In genomic region chr1:234611153-234611798, GRCh38 we compare ENCODE assay signal across 8 cellular contexts. TPM values are rescaled to one million over a fixed set of nuclear protein-coding genes. Genes with fewer than 3 reads are reported as not detected.
A peak's percentile ranks its signal among the peaks of the same experiment; 100 is the strongest.
DNase-seq lines count a peak whose midpoint lies in the region; ATAC-seq, FAIRE-seq and TF ChIP-seq lines count a peak whose summit lies in the region.

No MANE protein-coding gene starts in this region.

- peak overlapping the region; percentile 99 for H3K27ac Mint-ChIP-seq in activated CD4-positive, alpha-beta T cell treated with anti-CD3 and anti-CD28 coated beads, Interleukin-2, amount 10 ng/mL, durations not matched to agents 7 days and 5 days
- H3K27ac Mint-ChIP-seq in nephron progenitor cell, result peak overlapping the region; percentile 99

- H4K20me1 ChIP-seq in fibroblast of lung (ENCODE audit: control insufficient read depth, extremely low read depth, insufficient read depth, low read length), result no peaks in the 10 kb centered on the region

- H3K27me3 ChIP-seq in fibroblast of lung (ENCODE audit: control insufficient read depth, insufficient read depth, low read length), result no peaks in the 10 kb centered on the region

- TF ChIP-seq CTCF in fibroblast of lung (conservative IDR thresholded peaks at IDR 0.05 in 1 of 2, IDR thresholded peaks at IDR 0.05 in 1 of 2; ENCODE audit: low read depth in 1 of 2, low read length in 2 of 2) (peak in 1 of 2 donors; percentile 12), nephron progenitor cell (IDR thresholded peaks at IDR 0.05) (no peak)

- H3K4me3 Mint-ChIP-seq in activated CD4-positive, alpha-beta T cell treated with anti-CD3 and anti-CD28 coated beads, Interleukin-2, amount 10 ng/mL, durations not matched to agents 7 days and 5 days, result peak overlapping the region; percentile 80
- H3K4me3 Mint-ChIP-seq in nephron progenitor cell, result peak overlapping the region; percentile 76

- peak overlapping the region; percentile 78 for H3K9ac ChIP-seq in fibroblast of lung (ENCODE audit: insufficient read depth, low read length)

- POLR2A ChIA-PET in activated CD4-positive, alpha-beta T cell treated with anti-CD3 and anti-CD28 coated beads, Interleukin-2, amount 10 ng/mL, durations not matched to agents 7 days and 5 days (lab: Charles Lee), result interaction anchor here (0.5 to 2.0 kb wide), 9 partner anchors 11 to 401 kb away, joined by 3 to 15 read pairs (median 4); no protein-coding TSS in a partner anchor

- peaks cover 23% of the 10 kb centered on the region for H3K4me1 ChIP-seq in fibroblast of lung (ENCODE audit: control insufficient read depth, extremely low read depth, insufficient read depth, low read length)

- no peak overlapping the region for H2AFZ ChIP-seq in fibroblast of lung (ENCODE audit: low read length)

- no peaks in the 10 kb centered on the region for H3K9me3 ChIP-seq in fibroblast of lung (ENCODE audit: control insufficient read depth, insufficient read depth, low read depth, low read length)

- H3K36me3 ChIP-seq in fibroblast of lung (ENCODE audit: control insufficient read depth, insufficient read depth, low read length), result peaks cover 6% of the 10 kb centered on the region

- CTCF ChIA-PET in activated CD4-positive, alpha-beta T cell treated with anti-CD3 and anti-CD28 coated beads, Interleukin-2, amount 10 ng/mL, durations not matched to agents 7 days and 5 days (lab: Charles Lee), result interaction anchor here (0.5 to 2.2 kb wide), 13 partner anchors 27 to 562 kb away, joined by 3 to 16 read pairs (median 3); no protein-coding TSS in a partner anchor

- peak overlapping the region in 2 of 4 experiments; percentile 2 to 5 for H3K4me3 ChIP-seq in fibroblast of lung (replicated peaks in 1 of 4; ENCODE audit: control extremely low read depth in 1 of 4, insufficient read depth in 1 of 4, low read depth in 3 of 4, low read length in 4 of 4)

- peak overlapping the region; percentile 83 for H3K4me2 ChIP-seq in fibroblast of lung (ENCODE audit: extremely low read depth, insufficient read depth, low read length)

- no peaks in the 10 kb centered on the region for H3K9me3 Mint-ChIP-seq in activated CD4-positive, alpha-beta T cell treated with anti-CD3 and anti-CD28 coated beads, Interleukin-2, amount 10 ng/mL, durations not matched to agents 7 days and 5 days
- no peaks in the 10 kb centered on the region for H3K9me3 Mint-ChIP-seq in nephron progenitor cell

- H3K27ac ChIP-seq in fibroblast of lung (ENCODE audit: insufficient read depth, low read length), result peak overlapping the region; percentile 94

- H3K79me2 ChIP-seq in fibroblast of lung (ENCODE audit: control insufficient read depth, insufficient read depth, low read length), result peaks cover 31% of the 10 kb centered on the region

- H3K4me1 Mint-ChIP-seq in activated CD4-positive, alpha-beta T cell treated with anti-CD3 and anti-CD28 coated beads, Interleukin-2, amount 10 ng/mL, durations not matched to agents 7 days and 5 days, result peaks cover 34% of the 10 kb centered on the region
- H3K4me1 Mint-ChIP-seq in nephron progenitor cell, result peaks cover 58% of the 10 kb centered on the region

- H3K27me3 Mint-ChIP-seq in activated CD4-positive, alpha-beta T cell treated with anti-CD3 and anti-CD28 coated beads, Interleukin-2, amount 10 ng/mL, durations not matched to agents 7 days and 5 days, result no peaks in the 10 kb centered on the region
- peaks cover 4% of the 10 kb centered on the region for H3K27me3 Mint-ChIP-seq in nephron progenitor cell (ENCODE audit: low read depth, poor library complexity)

- peak; percentile 26 for ATAC-seq in HG03432 (IDR thresholded peaks at IDR 0.05; ENCODE audit: unreplicated experiment)

- peaks cover 21% of the 10 kb centered on the region for H3K36me3 Mint-ChIP-seq in activated CD4-positive, alpha-beta T cell treated with anti-CD3 and anti-CD28 coated beads, Interleukin-2, amount 10 ng/mL, durations not matched to agents 7 days and 5 days (ENCODE audit: low read depth)
- H3K36me3 Mint-ChIP-seq in nephron progenitor cell (ENCODE audit: low read depth), result peaks cover 22% of the 10 kb centered on the region

- peak; percentile 77 for FAIRE-seq in GM19239 (lab: Jason Lieb, UNC)

- peak; percentile 79 for DNase-seq in COLO829 (ENCODE audit: low spot score)
- DNase-seq in GM19239 (ENCODE audit: insufficient read length, low spot score), result no peak
- peak; percentile 90 to 95 for DNase-seq in NCI-H446 (lab: John Stamatoyannopoulos, UW)
- DNase-seq in activated CD4-positive, alpha-beta T cell treated with anti-CD3 and anti-CD28 coated beads, Interleukin-2, amount 10 ng/mL, durations not matched to agents 7 days and 5 days, result peak; percentile 83
- DNase-seq in fibroblast of lung (ENCODE audit: low read depth in 2 of 2), result peak; percentile 90 to 91
- DNase-seq in nephron progenitor cell, result no peak
- DNase-seq in NK-92 treated with Interleukin-12 subunit alpha and Interleukin-12 subunit beta, amount 100 ng/mL, for 24 hours (lab: John Stamatoyannopoulos, UW), result no peak

RNA-seq across cellular contexts. Expression of gene IRF2BP2, which starts 1.3 kb away (rescaled TPM):
- 10 to 100 TPM; 83.0 to 95.0 TPM for total RNA-seq in activated CD4-positive, alpha-beta T cell treated with anti-CD3 and anti-CD28 coated beads, Interleukin-2, amount 10 ng/mL, durations not matched to agents 7 days and 5 days
- total RNA-seq in fibroblast of lung, result 71.8 and 113 TPM in 2 replicates
- polyA plus RNA-seq in fibroblast of lung, result 17.8 and 28.2 TPM in 2 replicates
- 28.9 and 44.7 TPM in 2 replicates for polyA plus RNA-seq in fibroblast of lung (2012)
- 38.6 and 48.1 TPM in 2 replicates for polyA minus RNA-seq in fibroblast of lung (ENCODE audit: low replicate concordance)

Comparison
In these comparisons a context has a peak if more than half of its experiments do, and no peak if none do; other contexts are left out.
1. DNase-seq: peak in COLO829 (single experiment), NCI-H446 (2 of 2), activated CD4-positive, alpha-beta T cell treated with anti-CD3 and anti-CD28 coated beads, Interleukin-2, amount 10 ng/mL, durations not matched to agents 7 days and 5 days (single experiment) and fibroblast of lung (2 of 2); none in GM19239 (single experiment), nephron progenitor cell (single experiment) and NK-92 treated with Interleukin-12 subunit alpha and Interleukin-12 subunit beta, amount 100 ng/mL, for 24 hours (single experiment).